Comparison of ENCODE assay signal across 1 cellular context in genomic region chr20:39049684-39050554, GRCh38.
A peak's percentile ranks its signal among the peaks of the same experiment; 100 is the strongest.
TF ChIP-seq lines count a peak whose summit lies in the region.

No MANE protein-coding gene starts in this region.

TF ChIP-seq in WTC11, 78 proteins besides CTCF, POLR2A, EP300 and RAD21 (continued from another document):
- TF ChIP-seq GABPB1 (CRISPR knock-in tag; IDR thresholded peaks at IDR 0.05) (peak; percentile 88), TEAD4 (CRISPR knock-in tag; IDR thresholded peaks at IDR 0.05) (no peak), MAX (CRISPR knock-in tag; IDR thresholded peaks at IDR 0.05) (peak; percentile 86), NFYB (CRISPR knock-in tag; conservative IDR thresholded peaks at IDR 0.05; ENCODE audit: low read depth) (no peak), USF2 (CRISPR knock-in tag; IDR thresholded peaks at IDR 0.05) (0 out of 2 replicates have a peak, but pooled peaks have one; percentile 27), NR3C1 (CRISPR knock-in tag; conservative IDR thresholded peaks at IDR 0.05; ENCODE audit: low read depth) (no peak), ATF1 (CRISPR knock-in tag; IDR thresholded peaks at IDR 0.05) (no peak), HMGXB4 (CRISPR knock-in tag; IDR thresholded peaks at IDR 0.05) (peak; percentile 96), ZNF671 (CRISPR knock-in tag; IDR thresholded peaks at IDR 0.05) (no peak), CBFB (CRISPR knock-in tag; IDR thresholded peaks at IDR 0.05; ENCODE audit: low read depth) (0 out of 2 replicates have a peak, but pooled peaks have one; percentile 81), USF1 (CRISPR knock-in tag; IDR thresholded peaks at IDR 0.05) (no peak), ZNF281 (CRISPR knock-in tag; IDR thresholded peaks at IDR 0.05) (no peak), ARID4B (CRISPR knock-in tag; IDR thresholded peaks at IDR 0.05; ENCODE audit: borderline replicate concordance) (peak; percentile 44; the same call in 1 of the 2 replicates), ZBTB43 (CRISPR knock-in tag; IDR thresholded peaks at IDR 0.05) (peak; percentile 28; the same call in 1 of the 2 replicates)
